7 cellular contexts compared by ENCODE assay signal in genomic region chr1:39154553-39155361, GRCh38. TPM values are rescaled to one million over a fixed set of nuclear protein-coding genes. Genes with fewer than 3 reads are reported as not detected.
DNase-seq lines count a peak whose midpoint lies in the region; ATAC-seq and TF ChIP-seq lines count a peak whose summit lies in the region.

No MANE protein-coding gene starts in this region.

- H3K4me2 ChIP-seq in KMS-11, result peak overlapping the region; percentile 9; the same call in 1 of the 2 replicates

- H3K79me2 ChIP-seq in KMS-11 (ENCODE audit: insufficient read depth, low read depth), result no peaks in the 10 kb centered on the region

- peak in 1 of 2 donors; percentile 46 for TF ChIP-seq POLR2A in adrenal gland (IDR thresholded peaks at IDR 0.05)

- TF ChIP-seq CTCF in KMS-11 (conservative IDR thresholded peaks at IDR 0.05; ENCODE audit: low read depth, low read length), result no peak
- TF ChIP-seq CTCF in adrenal gland (IDR thresholded peaks at IDR 0.05), result no peak

- DNase-seq in adrenal gland, result peak; percentile 43 to 75 (median 61)
- peak; percentile 49 for DNase-seq in hepatic stellate cell (ENCODE audit: low spot score)
- DNase-seq in activated CD4-positive, CD25-positive, alpha-beta regulatory T cell treated with anti-CD3 and anti-CD28 coated beads, Interleukin-2, amount 50 U/mL, for 72 hours, result no peak
- no peak for DNase-seq in ecto neural progenitor cell (ENCODE audit: low spot score)

- no peaks in the 10 kb centered on the region for H3K27me3 ChIP-seq in KMS-11 (ENCODE audit: insufficient read depth, low read depth)
- no peaks in the 10 kb centered on the region for H3K27me3 ChIP-seq in adrenal gland
- no peaks in the 10 kb centered on the region for H3K27me3 ChIP-seq in subcutaneous abdominal adipose tissue (ENCODE audit: control insufficient read depth in 5 of 5, insufficient read depth in 4 of 5, low read length in 5 of 5)

- H3K27ac ChIP-seq in KMS-11 (no peak overlapping the region), adrenal gland (peak overlapping the region in 4 of 5 donors; percentile 44 to 87 (median 58)), subcutaneous abdominal adipose tissue (ENCODE audit: low read depth, low read length) (peak overlapping the region; percentile 71)

- ATAC-seq in HG02970 (IDR thresholded peaks at IDR 0.05; ENCODE audit: low FRiP score, unreplicated experiment), result no peak

- H3K4me3 ChIP-seq in KMS-11 (IDR thresholded peaks at IDR 0.05; ENCODE audit: insufficient read depth, low read depth, low read length) (no peak overlapping the region), adrenal gland (no peak overlapping the region), subcutaneous abdominal adipose tissue (ENCODE audit: low read depth in 1 of 5, low read length in 5 of 5) (no peak overlapping the region)

- H3K9me3 ChIP-seq in adrenal gland (replicated peaks in 1 of 3), result no peaks in the 10 kb centered on the region
- no peaks in the 10 kb centered on the region for H3K9me3 ChIP-seq in subcutaneous abdominal adipose tissue (ENCODE audit: control insufficient read depth in 5 of 5, low read length in 5 of 5)

- no peaks in the 10 kb centered on the region for H3K36me3 ChIP-seq in KMS-11 (ENCODE audit: insufficient read depth)
- H3K36me3 ChIP-seq in adrenal gland (replicated peaks in 1 of 2), result no peaks in the 10 kb centered on the region
- H3K36me3 ChIP-seq in subcutaneous abdominal adipose tissue (ENCODE audit: control insufficient read depth in 5 of 5, insufficient read depth in 5 of 5, low read length in 5 of 5), result no peaks in the 10 kb centered on the region

- WGBS in adrenal gland, 4 donors, result 32 to 46% (median 37%) methylated on average over 5 of the region's 5 CpGs

- peaks cover 12% of the 10 kb centered on the region for H3K4me1 ChIP-seq in KMS-11 (ENCODE audit: low read depth, poor library complexity, severe bottlenecking)
- peaks cover 46 to 76% of the 10 kb centered on the region in 2 donors for H3K4me1 ChIP-seq in adrenal gland (replicated peaks in 1 of 2)
- peaks cover 7 to 73% (median 56%) of the 10 kb centered on the region in 5 donors for H3K4me1 ChIP-seq in subcutaneous abdominal adipose tissue (ENCODE audit: control insufficient read depth in 5 of 5, insufficient read depth in 5 of 5, low read length in 5 of 5)

- no peak overlapping the region for H2AFZ ChIP-seq in KMS-11 (ENCODE audit: low read depth)

- H4K20me1 ChIP-seq in KMS-11 (ENCODE audit: insufficient read depth), result no peaks in the 10 kb centered on the region

- H3K9ac ChIP-seq in KMS-11, result no peak overlapping the region
- no peak overlapping the region for H3K9ac ChIP-seq in subcutaneous abdominal adipose tissue (ENCODE audit: low read length in 5 of 5)

- intact Hi-C loops in adrenal gland (cut with DNase I), result no loop called here

RNA-seq across cellular contexts. Expression of gene MACF1, which starts 49.7 kb away (rescaled TPM):
- total RNA-seq in adrenal gland, result 100 to 1,000 TPM; 189 to 334 (median 230) TPM
- polyA plus RNA-seq in adrenal gland, result 100 to 1,000 TPM in 2 of 3 donors, 10 to 100 TPM in 1; 85.1 to 108 (median 108) TPM

Comparison
In these comparisons a context has a peak if more than half of its experiments do, and no peak if none do; other contexts are left out.
1. DNase-seq: peak in adrenal gland (7 of 7) and hepatic stellate cell (single experiment); none in activated CD4-positive, CD25-positive, alpha-beta regulatory T cell treated with anti-CD3 and anti-CD28 coated beads, Interleukin-2, amount 50 U/mL, for 72 hours (single experiment) and ecto neural progenitor cell (single experiment).